In the genomic region with DNA sequence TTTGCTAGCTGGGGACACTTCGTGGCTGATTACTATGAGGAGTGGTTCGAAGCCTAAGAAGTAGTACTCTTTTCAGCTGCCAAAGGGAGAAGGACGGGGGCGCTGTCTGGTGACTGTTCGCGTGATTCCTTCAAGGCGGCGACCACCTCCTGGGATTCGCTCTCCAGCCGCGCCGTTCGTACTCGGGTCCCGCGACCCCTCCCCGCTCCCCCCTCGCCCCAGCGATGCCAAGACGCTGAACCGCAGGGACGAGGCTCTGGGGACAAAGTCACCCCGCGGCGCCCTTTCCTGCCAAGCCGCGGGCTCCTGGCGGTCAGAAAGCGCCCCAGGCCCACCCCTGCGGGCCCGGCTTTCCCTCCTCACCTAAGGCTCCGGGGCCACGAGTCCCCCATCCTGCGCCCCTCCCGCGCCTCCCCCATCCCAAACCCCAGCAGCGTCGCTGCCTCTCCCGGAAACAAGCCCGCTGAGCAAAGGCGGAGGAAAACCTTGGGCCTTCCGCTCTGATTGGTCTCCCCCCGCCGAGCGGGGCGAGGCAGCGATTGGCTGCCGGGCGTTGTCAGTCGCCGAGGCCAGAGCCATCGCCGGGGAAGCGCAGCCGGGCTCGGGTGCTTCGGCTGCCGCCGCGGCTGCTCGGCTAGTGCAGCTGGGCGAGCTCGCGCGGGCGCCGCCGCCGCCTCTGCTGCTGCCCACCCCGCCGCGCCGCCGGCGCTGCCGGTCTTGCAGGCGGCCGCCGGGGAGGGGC, we compare ENCODE assay signal across 8 cellular contexts. TPM values are rescaled to one million over a fixed set of nuclear protein-coding genes. Genes with fewer than 3 reads are reported as not detected.
A peak's percentile ranks its signal among the peaks of the same experiment; 100 is the strongest.
DNase-seq lines count a peak whose midpoint lies in the region; ATAC-seq and TF ChIP-seq lines count a peak whose summit lies in the region.

A gene (plus strand): TSS at position 572 of the 742 bp plus-strand sequence.

- H3K9ac ChIP-seq in ES-I3 (ENCODE audit: low read depth, low read length): peak within 1 kb of the TSS; percentile 78

- H3K27me3 ChIP-seq in Panc1 (ENCODE audit: control insufficient read depth, insufficient read depth, low read length): peaks cover 4% of the 10 kb centered on the region
- H3K27me3 ChIP-seq in tibial artery: no peaks in the 10 kb centered on the region

- ATAC-seq in GM21825 (IDR thresholded peaks at IDR 0.05; ENCODE audit: unreplicated experiment): peak; percentile 100
- ATAC-seq in Panc1: peak; percentile 99

- H3K4me1 ChIP-seq in ES-I3 (ENCODE audit: insufficient read depth, low read length) (peaks cover 8% of the 10 kb centered on the region; the same call in 1 of the 2 replicates), Panc1 (ENCODE audit: control insufficient read depth, insufficient read depth, low read length) (peaks cover 3% of the 10 kb centered on the region; the same call in 1 of the 2 replicates), tibial artery (peaks cover 0 to 20% (median 16%) of the 10 kb centered on the region in 4 donors)

- POLR2A ChIA-PET in Panc1 (lab: Charles Lee): no interaction called here

- DNase-seq in Panc1 (ENCODE audit: low read depth, low spot score) (peak; percentile 59), germinal center (ENCODE audit: low spot score) (peak; percentile 93), neural crest cell (ENCODE audit: low read depth, low spot score) (peak; percentile 81), tibial artery (peak; percentile 82 to 89)

- in situ Hi-C loops in Panc1 (cut with HindIII; ENCODE audit: low pct_unique_long_range_greater_than_20kb, low sequenced_read_pairs): no loop called here

- peak within 1 kb of the TSS; percentile 54 to 58 for H3K4me3 ChIP-seq in Panc1 (ENCODE audit: low read depth in 2 of 2, low read length in 2 of 2)
- H3K4me3 ChIP-seq in tibial artery: peak within 1 kb of the TSS; percentile 84 to 88

- intact Hi-C loops in Panc1 (cut with micrococcal nuclease; ENCODE audit: unreplicated experiment) (no loop called here), tibial artery (cut with DNase I; ENCODE audit: low total_unique reads) (no loop called here)

- TF ChIP-seq RAD21 in Ishikawa (IDR thresholded peaks at IDR 0.05; ENCODE audit: low read depth): peak; percentile 19

- H3K4me3 Mint-ChIP-seq in activated naive CD4-positive, alpha-beta T cell treated with anti-CD3 and anti-CD28 coated beads, Interleukin-2, amount 50 U/mL, for 24 hours: peak within 1 kb of the TSS; percentile 79
- peak within 1 kb of the TSS; percentile 95 for H3K4me3 Mint-ChIP-seq in neural crest cell

- BruUV-seq in Panc1 (replicated peaks; lab: Mats Ljungman, UMichigan): no TSS peak

- H3K27ac ChIP-seq in Panc1 (ENCODE audit: low read length) (peak within 1 kb of the TSS; percentile 39; the same call in 1 of the 2 replicates), tibial artery (peak within 1 kb of the TSS; percentile 87 to 91)

- TF ChIP-seq EP300 in Ishikawa (IDR thresholded peaks at IDR 0.05; ENCODE audit: borderline replicate concordance): no peak

- no peak within 1 kb of the TSS for H3K27ac Mint-ChIP-seq in activated naive CD4-positive, alpha-beta T cell treated with anti-CD3 and anti-CD28 coated beads, Interleukin-2, amount 50 U/mL, for 24 hours
- peak within 1 kb of the TSS; percentile 58 for H3K27ac Mint-ChIP-seq in neural crest cell (ENCODE audit: unreplicated experiment)

- TF ChIP-seq CTCF in Panc1 (IDR thresholded peaks at IDR 0.05): peak; percentile 66
- peak; percentile 59 for TF ChIP-seq CTCF in neural crest cell (conservative IDR thresholded peaks at IDR 0.05)
- peak in 1 of 2 experiments; percentile 28 for TF ChIP-seq CTCF in tibial artery (IDR thresholded peaks at IDR 0.05)

- H3K27me3 Mint-ChIP-seq in activated naive CD4-positive, alpha-beta T cell treated with anti-CD3 and anti-CD28 coated beads, Interleukin-2, amount 50 U/mL, for 24 hours: peaks cover 40% of the 10 kb centered on the region
- peaks cover 23% of the 10 kb centered on the region for H3K27me3 Mint-ChIP-seq in neural crest cell (ENCODE audit: low read depth)

- H3K36me3 Mint-ChIP-seq in activated naive CD4-positive, alpha-beta T cell treated with anti-CD3 and anti-CD28 coated beads, Interleukin-2, amount 50 U/mL, for 24 hours: peaks cover 1% of the 10 kb centered on the region
- H3K36me3 Mint-ChIP-seq in neural crest cell (ENCODE audit: low read depth): no peaks in the 10 kb centered on the region

- no peaks in the 10 kb centered on the region for H3K36me3 ChIP-seq in ES-I3 (ENCODE audit: insufficient read depth, low read length)
- no peaks in the 10 kb centered on the region for H3K36me3 ChIP-seq in Panc1 (ENCODE audit: control insufficient read depth, insufficient read depth, low read length)
- H3K36me3 ChIP-seq in tibial artery: no peaks in the 10 kb centered on the region

- no peaks in the 10 kb centered on the region for H3K9me3 ChIP-seq in ES-I3 (ENCODE audit: control insufficient read depth, insufficient read depth, low read length)
- no peaks in the 10 kb centered on the region for H3K9me3 ChIP-seq in Panc1 (ENCODE audit: control insufficient read depth, insufficient read depth, low read depth, low read length)
- no peaks in the 10 kb centered on the region for H3K9me3 ChIP-seq in tibial artery

- H3K9me3 Mint-ChIP-seq in activated naive CD4-positive, alpha-beta T cell treated with anti-CD3 and anti-CD28 coated beads, Interleukin-2, amount 50 U/mL, for 24 hours: peaks cover 4% of the 10 kb centered on the region
- H3K9me3 Mint-ChIP-seq in neural crest cell: no peaks in the 10 kb centered on the region

- peaks cover 20% of the 10 kb centered on the region for H3K4me1 Mint-ChIP-seq in activated naive CD4-positive, alpha-beta T cell treated with anti-CD3 and anti-CD28 coated beads, Interleukin-2, amount 50 U/mL, for 24 hours
- H3K4me1 Mint-ChIP-seq in neural crest cell: peaks cover 24% of the 10 kb centered on the region

- CTCF ChIA-PET in Panc1 (lab: Charles Lee): no interaction called here

TF ChIP-seq in Ishikawa, 13 proteins besides CTCF, POLR2A, EP300 and RAD21:
- TF ChIP-seq CREB1 (IDR thresholded peaks at IDR 0.05; ENCODE audit: low read depth) (no peak), TCF12 (IDR thresholded peaks at IDR 0.05; ENCODE audit: low read depth) (no peak), CEBPB (IDR thresholded peaks at IDR 0.05) (no peak), EGR1 (IDR thresholded peaks at IDR 0.05) (no peak), YY1 (IDR thresholded peaks at IDR 0.05; ENCODE audit: low read depth) (no peak), TAF1 (IDR thresholded peaks at IDR 0.05; ENCODE audit: low read depth) (no peak), FOXM1 (IDR thresholded peaks at IDR 0.05; ENCODE audit: borderline replicate concordance, low read depth) (no peak), ZBTB7A (IDR thresholded peaks at IDR 0.05; ENCODE audit: low read depth) (peak; percentile 70)
- TF ChIP-seq, protein P1, sequence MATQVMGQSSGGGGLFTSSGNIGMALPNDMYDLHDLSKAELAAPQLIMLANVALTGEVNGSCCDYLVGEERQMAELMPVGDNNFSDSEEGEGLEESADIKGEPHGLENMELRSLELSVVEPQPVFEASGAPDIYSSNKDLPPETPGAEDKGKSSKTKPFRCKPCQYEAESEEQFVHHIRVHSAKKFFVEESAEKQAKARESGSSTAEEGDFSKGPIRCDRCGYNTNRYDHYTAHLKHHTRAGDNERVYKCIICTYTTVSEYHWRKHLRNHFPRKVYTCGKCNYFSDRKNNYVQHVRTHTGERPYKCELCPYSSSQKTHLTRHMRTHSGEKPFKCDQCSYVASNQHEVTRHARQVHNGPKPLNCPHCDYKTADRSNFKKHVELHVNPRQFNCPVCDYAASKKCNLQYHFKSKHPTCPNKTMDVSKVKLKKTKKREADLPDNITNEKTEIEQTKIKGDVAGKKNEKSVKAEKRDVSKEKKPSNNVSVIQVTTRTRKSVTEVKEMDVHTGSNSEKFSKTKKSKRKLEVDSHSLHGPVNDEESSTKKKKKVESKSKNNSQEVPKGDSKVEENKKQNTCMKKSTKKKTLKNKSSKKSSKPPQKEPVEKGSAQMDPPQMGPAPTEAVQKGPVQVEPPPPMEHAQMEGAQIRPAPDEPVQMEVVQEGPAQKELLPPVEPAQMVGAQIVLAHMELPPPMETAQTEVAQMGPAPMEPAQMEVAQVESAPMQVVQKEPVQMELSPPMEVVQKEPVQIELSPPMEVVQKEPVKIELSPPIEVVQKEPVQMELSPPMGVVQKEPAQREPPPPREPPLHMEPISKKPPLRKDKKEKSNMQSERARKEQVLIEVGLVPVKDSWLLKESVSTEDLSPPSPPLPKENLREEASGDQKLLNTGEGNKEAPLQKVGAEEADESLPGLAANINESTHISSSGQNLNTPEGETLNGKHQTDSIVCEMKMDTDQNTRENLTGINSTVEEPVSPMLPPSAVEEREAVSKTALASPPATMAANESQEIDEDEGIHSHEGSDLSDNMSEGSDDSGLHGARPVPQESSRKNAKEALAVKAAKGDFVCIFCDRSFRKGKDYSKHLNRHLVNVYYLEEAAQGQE (IDR thresholded peaks at IDR 0.05; ENCODE audit: low read depth): no peak
- TF ChIP-seq, protein P2, sequence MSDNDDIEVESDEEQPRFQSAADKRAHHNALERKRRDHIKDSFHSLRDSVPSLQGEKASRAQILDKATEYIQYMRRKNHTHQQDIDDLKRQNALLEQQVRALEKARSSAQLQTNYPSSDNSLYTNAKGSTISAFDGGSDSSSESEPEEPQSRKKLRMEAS (IDR thresholded peaks at IDR 0.05): 0 out of 2 replicates have a peak, but pooled peaks have one; percentile 22
- TF ChIP-seq, protein P3, sequence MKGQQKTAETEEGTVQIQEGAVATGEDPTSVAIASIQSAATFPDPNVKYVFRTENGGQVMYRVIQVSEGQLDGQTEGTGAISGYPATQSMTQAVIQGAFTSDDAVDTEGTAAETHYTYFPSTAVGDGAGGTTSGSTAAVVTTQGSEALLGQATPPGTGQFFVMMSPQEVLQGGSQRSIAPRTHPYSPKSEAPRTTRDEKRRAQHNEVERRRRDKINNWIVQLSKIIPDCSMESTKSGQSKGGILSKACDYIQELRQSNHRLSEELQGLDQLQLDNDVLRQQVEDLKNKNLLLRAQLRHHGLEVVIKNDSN (IDR thresholded peaks at IDR 0.05): no peak

RNA-seq across cellular contexts. Expression of the gene that starts here (rescaled TPM):
- total RNA-seq in Panc1 (2021; ENCODE audit: unreplicated experiment) (0.26 TPM), neural crest cell (4.1 and 4.4 TPM in 2 replicates)
- polyA plus RNA-seq in Panc1 (2012; ENCODE audit: insufficient read length): 0.05 TPM

Comparison
In these comparisons a context has a peak if more than half of its experiments do, and no peak if none do; other contexts are left out.
1. Peak in every context shown above with its lines: DNase-seq, ATAC-seq, H3K4me3 ChIP-seq and H3K27ac ChIP-seq.
2. Peak in DNase-seq, ATAC-seq, H3K4me3 ChIP-seq and H3K27ac ChIP-seq in Panc1; RNA of the gene not detected or under 1 TPM.